ENCODE assay signal across 20 cellular contexts in genomic region chr3:176948123-176948522, GRCh38.
DNase-seq lines count a peak whose midpoint lies in the region; ATAC-seq, FAIRE-seq and TF ChIP-seq lines count a peak whose summit lies in the region.
"Had no signal": no experiment of that assay in that cellular context is flagged by ENCODE, and none has a peak within 500 bp of the region (broad histone marks: within the 10 kb centered on the region; RNA-seq: fewer than 3 reads in every experiment).

No MANE protein-coding gene starts in this region.

- no peak overlapping the region for H4K91ac ChIP-seq in IMR-90 (ENCODE audit: insufficient read depth, low read depth, low read length)

- peaks cover 28% of the 10 kb centered on the region for H3K4me1 Mint-ChIP-seq in astrocyte (ENCODE audit: low read depth, unreplicated experiment)
- H3K4me1 Mint-ChIP-seq: CD4-positive, CD25-positive, alpha-beta regulatory T cell; CD8-positive, alpha-beta memory T cell had no signal

- no peak for TF ChIP-seq POLR2A in IMR-90 (IDR thresholded peaks at IDR 0.05; ENCODE audit: low read depth, low read length)

- TF ChIP-seq EP300 in SK-N-SH (IDR thresholded peaks at IDR 0.05; ENCODE audit: borderline replicate concordance in 1 of 2, low read depth in 1 of 2, low read length in 1 of 2), result no peak

- H4K8ac ChIP-seq in IMR-90 (ENCODE audit: low read depth in 2 of 2, low read length in 2 of 2), result no peak overlapping the region

- no peak overlapping the region for H3K27ac Mint-ChIP-seq in astrocyte (ENCODE audit: unreplicated experiment)
- H3K27ac Mint-ChIP-seq: CD4-positive, CD25-positive, alpha-beta regulatory T cell; CD8-positive, alpha-beta memory T cell; HFFc6 had no signal

- peaks cover 3% of the 10 kb centered on the region for H3K36me3 Mint-ChIP-seq in astrocyte (ENCODE audit: low read depth, unreplicated experiment)
- H3K36me3 Mint-ChIP-seq: CD4-positive, CD25-positive, alpha-beta regulatory T cell; CD8-positive, alpha-beta memory T cell had no signal

- no peak overlapping the region for H3K9ac ChIP-seq in SK-N-SH
- H3K9ac ChIP-seq in BLaER1, result no peak overlapping the region
- no peak overlapping the region for H3K9ac ChIP-seq in IMR-90 (ENCODE audit: low read depth, low read length)
- H3K9ac ChIP-seq in astrocyte (ENCODE audit: low read length), result no peak overlapping the region

- H3K27ac ChIP-seq in SK-N-SH (ENCODE audit: low read depth in 2 of 2, low read length in 1 of 2), result no peak overlapping the region
- no peak overlapping the region for H3K27ac ChIP-seq in BLaER1
- H3K27ac ChIP-seq in IMR-90 (ENCODE audit: insufficient read depth, low read length), result no peak overlapping the region
- H3K27ac ChIP-seq in astrocyte (ENCODE audit: low read depth, low read length), result no peak overlapping the region

- H3K9me3 Mint-ChIP-seq in astrocyte (ENCODE audit: unreplicated experiment), result no peaks in the 10 kb centered on the region
- H3K9me3 Mint-ChIP-seq: CD4-positive, CD25-positive, alpha-beta regulatory T cell; CD8-positive, alpha-beta memory T cell; HFFc6 had no signal

- H3K27me3 Mint-ChIP-seq in astrocyte (ENCODE audit: low read depth, unreplicated experiment), result no peaks in the 10 kb centered on the region
- H3K27me3 Mint-ChIP-seq: CD4-positive, CD25-positive, alpha-beta regulatory T cell had no signal

- H2BK5ac ChIP-seq in IMR-90 (ENCODE audit: low read depth, low read length, poor library complexity, severe bottlenecking), result no peak overlapping the region

- H3K36me3 ChIP-seq in SK-N-SH (replicated peaks in 1 of 2; ENCODE audit: control insufficient read depth in 1 of 2, insufficient read depth in 2 of 2, low read length in 1 of 2), result no peaks in the 10 kb centered on the region
- H3K36me3 ChIP-seq in BLaER1, result no peaks in the 10 kb centered on the region
- H3K36me3 ChIP-seq in IMR-90 (ENCODE audit: control insufficient read depth, insufficient read depth, low read length), result no peaks in the 10 kb centered on the region
- no peaks in the 10 kb centered on the region for H3K36me3 ChIP-seq in astrocyte (ENCODE audit: insufficient read depth, low read length)

- no peak overlapping the region for H3K14ac ChIP-seq in IMR-90 (replicated peaks; ENCODE audit: low read depth, low read length)

- no peak for ATAC-seq in SK-N-SH treated with all-trans-retinoic acid at 6 μM for 48 hours
- ATAC-seq in IMR-90 (ENCODE audit: low read depth), result no peak
- no peak for ATAC-seq in HG03460 (IDR thresholded peaks at IDR 0.05; ENCODE audit: unreplicated experiment)
- ATAC-seq: HCT116 had no signal

- POLR2A ChIA-PET in SK-N-SH (lab: Yijun Ruan, JAX) (no interaction called here), IMR-90 (lab: Charles Lee; ENCODE audit: unreplicated experiment) (interaction anchor here (0.7 kb wide), 1 partner anchor 470 kb away, joined by 6 read pairs; no protein-coding TSS in a partner anchor)

- H3K4me3 ChIP-seq in SK-N-SH (ENCODE audit: low read depth in 2 of 2, low read length in 1 of 2), result no peak overlapping the region
- no peak overlapping the region for H3K4me3 ChIP-seq in BLaER1
- H3K4me3 ChIP-seq in IMR-90 (ENCODE audit: insufficient read depth, low read depth, low read length), result no peak overlapping the region
- no peak overlapping the region for H3K4me3 ChIP-seq in astrocyte (ENCODE audit: insufficient read depth, low read depth, low read length)

- H3K79me2 ChIP-seq in SK-N-SH (ENCODE audit: insufficient read depth), result no peaks in the 10 kb centered on the region
- no peaks in the 10 kb centered on the region for H3K79me2 ChIP-seq in astrocyte (ENCODE audit: insufficient read depth, low read length)

- no peak overlapping the region for H3K18ac ChIP-seq in IMR-90 (ENCODE audit: low read depth, low read length)

- FAIRE-seq in astrocyte (lab: Jason Lieb, UNC), result peak; percentile 43
- FAIRE-seq: D721Med had no signal

- DNase-seq in SK-N-SH, result no peak
- no peak for DNase-seq in IMR-90
- no peak for DNase-seq in astrocyte (ENCODE audit: low read depth)
- no peak for DNase-seq in NCI-H1930 (lab: John Stamatoyannopoulos, UW)
- no peak for DNase-seq in cerebellar nuclear complex (lab: John Stamatoyannopoulos, UW)
- DNase-seq: 8988T; C1 segment of cervical spinal cord; Caco-2; CD4-positive, CD25-positive, alpha-beta regulatory T cell; CD8-positive, alpha-beta memory T cell; DMS79; GF-D8; GOT3; H7; HFFc6 had no signal

- no peak overlapping the region for H4K5ac ChIP-seq in IMR-90 (ENCODE audit: low read depth, low read length)

- H2BK15ac ChIP-seq in IMR-90 (ENCODE audit: low read depth, low read length), result no peak overlapping the region

- H2AK5ac ChIP-seq in IMR-90 (ENCODE audit: low read depth, low read length), result no peak overlapping the region

- H3K4me3 Mint-ChIP-seq in astrocyte (ENCODE audit: unreplicated experiment), result no peak overlapping the region
- H3K4me3 Mint-ChIP-seq: CD8-positive, alpha-beta memory T cell; HFFc6 had no signal

- H3K4ac ChIP-seq in IMR-90 (ENCODE audit: low read depth, low read length), result no peak overlapping the region

- no peaks in the 10 kb centered on the region for H3K9me2 ChIP-seq in SK-N-SH

- H3K79me1 ChIP-seq in IMR-90 (ENCODE audit: low read depth in 1 of 2, low read length in 2 of 2), result no peaks in the 10 kb centered on the region

- H2AFZ ChIP-seq in SK-N-SH (ENCODE audit: low read depth) (no peak overlapping the region), IMR-90 (replicated peaks; ENCODE audit: low read length, poor library complexity) (no peak overlapping the region), astrocyte (ENCODE audit: low read depth, low read length) (no peak overlapping the region)

- no peak overlapping the region for H3K23ac ChIP-seq in IMR-90 (ENCODE audit: low read depth, low read length)

- no peak overlapping the region for H2BK20ac ChIP-seq in IMR-90 (ENCODE audit: low read depth, low read length)

- TF ChIP-seq RAD21 in SK-N-SH (IDR thresholded peaks at IDR 0.05; ENCODE audit: low read length), result no peak
- TF ChIP-seq RAD21 in IMR-90 (IDR thresholded peaks at IDR 0.05; ENCODE audit: low read length), result no peak

- BruUV-seq in IMR-90 (replicated peaks; lab: Mats Ljungman, UMichigan), result no TSS peak

- TF ChIP-seq CTCF in SK-N-SH (IDR thresholded peaks at IDR 0.05) (no peak), IMR-90 (conservative IDR thresholded peaks at IDR 0.05; ENCODE audit: low read depth, low read length) (no peak), astrocyte (IDR thresholded peaks at IDR 0.05; ENCODE audit: insufficient read depth, low read depth, low read length) (no peak)

- H2BK120ac ChIP-seq in IMR-90 (ENCODE audit: low read depth, low read length), result no peak overlapping the region

- CTCF ChIA-PET in SK-N-SH (lab: Yijun Ruan, JAX), result interaction anchor here (0.7 to 1.1 kb wide), 2 partner anchors 9 to 10 kb away, joined by 3 to 4 read pairs; no protein-coding TSS in a partner anchor
- CTCF ChIA-PET in IMR-90 (lab: Yijun Ruan, JAX), result interaction anchor here (0.6 to 0.7 kb wide), 2 partner anchors 47 to 1251 kb away, joined by 4 read pairs; no protein-coding TSS in a partner anchor

- dilution Hi-C loops in IMR-90 (cut with HindIII; ENCODE audit: low sequenced_read_pairs, unreplicated experiment), result no loop called here

- H3F3A ChIP-seq in SK-N-SH (replicated peaks; ENCODE audit: insufficient read depth), result no peaks in the 10 kb centered on the region

- intact Hi-C loops in IMR-90 (cut with micrococcal nuclease), result no loop called here

- H4K20me1 ChIP-seq in SK-N-SH (ENCODE audit: insufficient read depth) (no peaks in the 10 kb centered on the region), BLaER1 (no peaks in the 10 kb centered on the region), IMR-90 (ENCODE audit: insufficient read depth, low read length) (no peaks in the 10 kb centered on the region), astrocyte (ENCODE audit: insufficient read depth, low read length) (no peaks in the 10 kb centered on the region)

- no peak overlapping the region for H3K4me2 ChIP-seq in SK-N-SH
- peak overlapping the region; percentile 22; the same call in 1 of the 2 replicates for H3K4me2 ChIP-seq in BLaER1
- H3K4me2 ChIP-seq in IMR-90 (ENCODE audit: low read depth, low read length), result no peak overlapping the region
- no peak overlapping the region for H3K4me2 ChIP-seq in astrocyte (ENCODE audit: low read length)

- H3K27me3 ChIP-seq in SK-N-SH (ENCODE audit: insufficient read depth) (no peaks in the 10 kb centered on the region), BLaER1 (no peaks in the 10 kb centered on the region), IMR-90 (ENCODE audit: control insufficient read depth, insufficient read depth, low read length) (no peaks in the 10 kb centered on the region), astrocyte (ENCODE audit: insufficient read depth, low read length) (no peaks in the 10 kb centered on the region)

- H3K9me3 ChIP-seq in SK-N-SH, result no peaks in the 10 kb centered on the region
- H3K9me3 ChIP-seq in BLaER1, result no peaks in the 10 kb centered on the region; the same call in 1 of the 2 replicates
- no peaks in the 10 kb centered on the region for H3K9me3 ChIP-seq in IMR-90 (ENCODE audit: control insufficient read depth, insufficient read depth, low read length)
- H3K9me3 ChIP-seq in astrocyte (ENCODE audit: insufficient read depth, low read depth, low read length), result no peaks in the 10 kb centered on the region
- H3K9me3 ChIP-seq: Caco-2 had no signal

- no peaks in the 10 kb centered on the region; the same call in 1 of the 2 replicates for H3K9me1 ChIP-seq in IMR-90 (ENCODE audit: insufficient read depth, low read length)

- H3K4me1 ChIP-seq in SK-N-SH (ENCODE audit: control insufficient read depth in 1 of 2, insufficient read depth in 2 of 2, low read depth in 1 of 2, low read length in 1 of 2), result peaks cover 4 to 5% of the 10 kb centered on the region in 2 experiments; a peak in 2 of 4 replicates
- peaks cover 14% of the 10 kb centered on the region for H3K4me1 ChIP-seq in BLaER1
- H3K4me1 ChIP-seq in IMR-90 (ENCODE audit: control insufficient read depth, insufficient read depth, low read length), result peaks cover 4% of the 10 kb centered on the region; the same call in 1 of the 2 replicates
- H3K4me1 ChIP-seq in astrocyte (ENCODE audit: insufficient read depth, low read length), result peaks cover 23% of the 10 kb centered on the region
- H3K4me1 ChIP-seq: Caco-2 had no signal

- H3K56ac ChIP-seq in IMR-90 (ENCODE audit: extremely low read depth, insufficient read depth, low read length), result no peak overlapping the region

- in situ Hi-C loops in IMR-90 (cut with MboI; ENCODE audit: low sequenced_read_pairs), result no loop called here

- WGBS in SK-N-SH (ENCODE audit: low lambda C conversion rate), result 40% methylated on average over 2 of the region's 2 CpGs
- WGBS in IMR-90 (ENCODE audit: extremely low coverage in 2 of 2, insufficient read length in 1 of 2), 2 experiments, result no CpG with 5 or more reads among the region's 2 CpGs

- H2AK9ac ChIP-seq in IMR-90 (replicated peaks; ENCODE audit: low read depth, low read length, poor library complexity), result no peak overlapping the region

TF ChIP-seq in SK-N-SH treated with all-trans-retinoic acid at 6 μM for 48 hours, 23 proteins besides CTCF, POLR2A, EP300 and RAD21 (continues in another document):
- TF ChIP-seq ISL1 (CRISPR knock-in tag; IDR thresholded peaks at IDR 0.05) (peak; percentile 80), ZNF70 (CRISPR knock-in tag; IDR thresholded peaks at IDR 0.05) (no peak)

TF ChIP-seq in IMR-90, 13 proteins besides CTCF, POLR2A, EP300 and RAD21 (continues in another document):
- TF ChIP-seq FOS (IDR thresholded peaks at IDR 0.05; ENCODE audit: low read depth, low read length) (no peak), CHD1 (IDR thresholded peaks at IDR 0.05; ENCODE audit: low read depth, low read length) (no peak)
